In the genomic region with DNA sequence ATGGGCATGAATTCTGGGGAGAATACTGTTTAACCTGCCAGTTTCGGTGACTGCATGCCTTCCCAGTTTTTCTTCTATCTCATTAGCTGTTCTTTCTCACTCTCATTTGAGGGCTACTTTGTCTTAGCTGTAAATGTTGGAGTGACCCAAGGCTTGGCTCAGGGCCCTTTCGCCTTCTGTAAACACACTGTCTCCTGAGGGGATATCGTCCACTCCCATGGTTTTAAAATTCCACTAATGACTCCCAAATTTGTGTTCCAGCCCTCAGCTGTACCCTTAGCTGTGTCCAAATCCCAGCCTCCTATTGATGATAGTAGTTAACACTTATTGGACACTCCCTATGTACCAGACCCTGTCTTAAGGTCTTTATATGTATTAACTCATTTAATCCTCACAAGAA, we compare ENCODE assay signal across 18 cellular contexts.
"Had no signal": no experiment of that assay in that cellular context is flagged by ENCODE, and none has a peak within 500 bp of the region (broad histone marks: within the 10 kb centered on the region; RNA-seq: fewer than 3 reads in every experiment).

No MANE protein-coding gene starts in this region.

- H3K4me3 ChIP-seq: MG63, SJCRH30 had no signal

- H3K36me3 ChIP-seq: MG63, SJCRH30 had no signal

- DNase-seq: KBM-7, MG63, NCI-H1092, NCI-H1105 treated with DMSO at 0.1 percent for 48 hours, NCI-H1417 treated with DMSO at 0.1 percent for 48 hours, NCI-H146, NCI-H1694 treated with DMSO at 0.1 percent for 48 hours, NCI-H1930, NCI-H2081, NCI-H2107, NCI-H2227 treated with DMSO at 0.1 percent for 48 hours, NCI-H524, NCI-H526 treated with DMSO at 0.1 percent for 48 hours, NCI-H774, RPMI8226, SHP77 treated with DMSO at 0.1 percent for 48 hours, SJCRH30 had no signal

- H3K27me3 ChIP-seq: MG63, SJCRH30 had no signal

- H3K9me3 ChIP-seq: MG63, SJCRH30 had no signal

- ATAC-seq: SK-N-SH treated with all-trans-retinoic acid at 6 μM for 48 hours had no signal

- H3K27ac ChIP-seq: SJCRH30 had no signal
